Comparison of ENCODE assay signal across 32 cellular contexts in the genomic region with DNA sequence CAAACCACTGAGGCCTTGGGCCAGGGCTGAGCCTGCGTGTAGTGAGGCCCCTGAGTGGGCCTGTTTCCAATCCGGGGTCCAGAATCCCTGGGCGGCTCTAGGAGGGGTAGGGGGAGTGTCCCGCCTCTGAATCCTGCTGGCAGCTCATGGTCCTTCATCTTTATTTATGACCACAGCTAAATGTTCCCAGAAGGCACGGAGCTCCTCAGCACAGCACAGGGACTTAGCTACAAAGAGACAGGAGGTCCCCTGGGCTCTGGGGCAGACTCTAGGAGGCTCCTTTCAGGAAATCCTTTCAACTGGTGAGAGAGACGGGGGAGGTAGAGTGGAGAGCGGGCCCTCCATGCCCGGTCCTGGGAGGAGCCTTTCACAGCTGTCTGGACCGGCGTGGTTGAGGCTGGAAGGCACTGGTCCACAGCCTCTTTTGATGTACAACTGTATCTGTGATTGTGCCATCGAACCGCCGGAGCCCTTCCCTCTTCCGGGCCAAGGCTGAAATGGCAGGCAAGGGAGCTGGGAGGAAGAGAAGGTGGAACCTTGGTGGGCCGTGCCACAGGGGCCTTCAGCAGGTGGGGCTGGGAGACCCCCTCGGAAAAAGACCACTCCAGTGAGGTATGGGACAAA. TPM values are rescaled to one million over a fixed set of nuclear protein-coding genes. Genes with fewer than 3 reads are reported as not detected.
DNase-seq lines count a peak whose midpoint lies in the region; ATAC-seq and TF ChIP-seq lines count a peak whose summit lies in the region.
"Had no signal": no experiment of that assay in that cellular context is flagged by ENCODE, and none has a peak within 500 bp of the region (broad histone marks: within the 10 kb centered on the region; RNA-seq: fewer than 3 reads in every experiment).

No MANE protein-coding gene starts in this region.

- no peak for TF ChIP-seq POLR2A in prostate gland (IDR thresholded peaks at IDR 0.05)

- intact Hi-C loops in Right ventricle myocardium inferior (cut with DNase I): no loop called here
- intact Hi-C loops in left cardiac atrium (cut with DNase I): no loop called here
- intact Hi-C loops in prostate gland (cut with DNase I): no loop called here
- intact Hi-C loops in upper lobe of right lung (cut with DNase I): no loop called here
- intact Hi-C loops in dorsolateral prefrontal cortex (cut with DNase I): no loop called here

- no peaks in the 10 kb centered on the region for H3K9me3 ChIP-seq in prostate gland
- no peaks in the 10 kb centered on the region for H3K9me3 ChIP-seq in upper lobe of right lung
- H3K9me3 ChIP-seq: body of pancreas, left lung, vagina had no signal

- DNase-seq in Right ventricle myocardium inferior (ENCODE audit: missing footprints): peak; percentile 42
- no peak for DNase-seq in left cardiac atrium
- peak; percentile 85 for DNase-seq in left kidney (ENCODE audit: low read depth, low spot score)
- DNase-seq in prostate gland (ENCODE audit: low spot score): no peak
- DNase-seq in upper lobe of right lung: no peak
- no peak for DNase-seq in NCI-H1092 treated with DMSO at 0.1 percent for 48 hours (lab: John Stamatoyannopoulos, UW)
- no peak for DNase-seq in dorsolateral prefrontal cortex
- DNase-seq in NCI-H2196 treated with DMSO at 0.1 percent for 48 hours (lab: John Stamatoyannopoulos, UW; ENCODE audit: unreplicated experiment): no peak
- DNase-seq: activated CD4-positive, alpha-beta T cell treated with anti-CD3 and anti-CD28 coated beads for 48 hours; activated naive CD4-positive, alpha-beta T cell treated with anti-CD3 and anti-CD28 coated beads, Interleukin-2, amount 50 U/mL, for 16 hours; activated T-cell treated with anti-CD3 and anti-CD28 coated beads for 4 hours; body of pancreas; CD4-positive, alpha-beta T cell; cerebellar nuclear complex; dermis blood vessel endothelial cell; DMS79 treated with DMSO at 0.1 percent for 48 hours; GDM1; hypothalamus; NCI-H187; NCI-H2171 treated with DMSO at 0.1 percent for 48 hours; NCI-H510A treated with DMSO at 0.1 percent for 48 hours; occipital lobe; SHP77; stimulated activated CD4-positive, alpha-beta T cell treated with anti-CD3 and anti-CD28 coated beads, Interleukin-15, amount 100 ng/mL, for 24 hours; stimulated activated CD4-positive, alpha-beta T cell treated with anti-CD3 and anti-CD28 coated beads, Interleukin-4, amount 100 ng/mL, for 4 hours; substantia nigra had no signal

- TF ChIP-seq CTCF in prostate gland (IDR thresholded peaks at IDR 0.05): no peak
- no peak for TF ChIP-seq CTCF in upper lobe of right lung (IDR thresholded peaks at IDR 0.05)
- no peak for TF ChIP-seq CTCF in dorsolateral prefrontal cortex (IDR thresholded peaks at IDR 0.05 in 54 of 56, conservative IDR thresholded peaks at IDR 0.05 in 2 of 56; ENCODE audit: low read depth in 1 of 56, partially characterized antibody in 56 of 56)

- no peaks in the 10 kb centered on the region for H3K27me3 ChIP-seq in prostate gland (replicated peaks; ENCODE audit: insufficient read depth)
- H3K27me3 ChIP-seq in upper lobe of right lung: no peaks in the 10 kb centered on the region
- no peaks in the 10 kb centered on the region for H3K27me3 ChIP-seq in dorsolateral prefrontal cortex
- H3K27me3 ChIP-seq: body of pancreas, left lung, vagina had no signal

- no peaks in the 10 kb centered on the region for H3K36me3 ChIP-seq in prostate gland
- no peaks in the 10 kb centered on the region for H3K36me3 ChIP-seq in upper lobe of right lung
- H3K36me3 ChIP-seq: left lung, vagina had no signal

- no peak for ATAC-seq in Right ventricle myocardium inferior
- ATAC-seq in left cardiac atrium: no peak
- no peak for ATAC-seq in upper lobe of right lung
- ATAC-seq: body of pancreas, HCT116, left lung, Panc1 had no signal

- H3K27ac ChIP-seq in prostate gland (peak overlapping the region; percentile 10 to 56), upper lobe of right lung (peak overlapping the region; percentile 42), dorsolateral prefrontal cortex (peak overlapping the region in 4 of 59 donors; percentile 31 to 63 (median 51))
- H3K27ac ChIP-seq: body of pancreas had no signal

- H3K4me1 ChIP-seq in prostate gland (replicated peaks): peaks cover 16% of the 10 kb centered on the region
- H3K4me1 ChIP-seq in upper lobe of right lung: peaks cover 41% of the 10 kb centered on the region

- no peak overlapping the region for H3K4me3 ChIP-seq in prostate gland
- H3K4me3 ChIP-seq in upper lobe of right lung: no peak overlapping the region
- H3K4me3 ChIP-seq in dorsolateral prefrontal cortex: no peak overlapping the region
- H3K4me3 ChIP-seq: body of pancreas, left lung, vagina had no signal

- WGBS in prostate gland: 66% methylated on average over 16 of the region's 16 CpGs

RNA-seq across cellular contexts. Expression of a gene that starts 46.8 kb away (rescaled TPM):
- total RNA-seq in Right ventricle myocardium inferior: 0.89 TPM
- 1 to 10 TPM in 1 of 2 donors, under 1 TPM in 1; 0.97 to 3.3 TPM for total RNA-seq in left cardiac atrium
- total RNA-seq in prostate gland: 10 to 100 TPM in 1 of 2 donors, under 1 TPM in 1; 0.68 to 23.5 TPM
- total RNA-seq in upper lobe of right lung: 36.0 TPM
- 1 to 10 TPM in 77 of 120 experiments, under 1 TPM in 43; 0.20 to 5.2 (median 1.4) TPM for total RNA-seq in dorsolateral prefrontal cortex
- total RNA-seq: A172; activated T-helper 2 cell treated with anti-CD3 and anti-CD28 coated beads, Interferon-gamma antibody, Interleukin-2, Interleukin-4, amounts not matched to agents 10 μg/mL and 5 μg/mL and 100 μg/mL, durations not matched to agents 14 hours and 24 hours and 36 hours; CD4-positive, alpha-beta T cell; dermis blood vessel endothelial cell had no signal

Comparison
In these comparisons a context has a peak if more than half of its experiments do, and no peak if none do; other contexts are left out.
1. DNase-seq: peak in Right ventricle myocardium inferior (single experiment) and left kidney (single experiment); none in left cardiac atrium (single experiment), prostate gland (single experiment), upper lobe of right lung (single experiment), NCI-H1092 treated with DMSO at 0.1 percent for 48 hours (single experiment), dorsolateral prefrontal cortex (0 of 10) and NCI-H2196 treated with DMSO at 0.1 percent for 48 hours (single experiment).